ENCODE assay signal across 8 cellular contexts in the genomic region with DNA sequence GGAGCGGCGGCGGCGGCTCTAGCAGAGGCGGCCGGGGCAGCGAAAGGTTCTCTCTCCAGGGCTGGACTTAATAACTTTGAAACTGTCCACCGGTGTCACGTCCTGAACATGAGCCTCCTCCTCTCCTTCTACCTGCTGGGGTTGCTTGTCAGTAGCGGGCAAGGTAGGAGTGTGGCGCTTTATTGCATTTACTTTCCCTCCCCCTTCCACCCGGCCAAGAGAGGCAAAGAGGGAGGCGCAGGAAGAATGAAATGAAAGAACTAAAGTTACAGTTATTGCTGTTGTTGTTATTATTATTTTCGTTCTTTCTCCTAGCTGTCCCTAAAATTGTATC. TPM values are rescaled to one million over a fixed set of nuclear protein-coding genes. Genes with fewer than 3 reads are reported as not detected.
DNase-seq lines count a peak whose midpoint lies in the region; ATAC-seq and TF ChIP-seq lines count a peak whose summit lies in the region.

No MANE protein-coding gene starts in this region.

- H3K27me3 ChIP-seq in iPS DF 6.9 (ENCODE audit: control insufficient read depth, insufficient read depth, low read length), result peaks cover 7% of the 10 kb centered on the region; the same call in 1 of the 2 replicates

- H3K4me3 Mint-ChIP-seq in WTC11, result peak overlapping the region; percentile 74
- peak overlapping the region; percentile 77 to 79 for H3K4me3 Mint-ChIP-seq in stimulated activated naive B cell treated with anti-CD40 and anti-IgM and Interleukin-4, amounts not matched to agents 10 μg/mL and 1 μg/mL and 100 μg/mL, for 72 hours

- H3K36me3 Mint-ChIP-seq in WTC11, result no peaks in the 10 kb centered on the region
- H3K36me3 Mint-ChIP-seq in stimulated activated naive B cell treated with anti-CD40 and anti-IgM and Interleukin-4, amounts not matched to agents 10 μg/mL and 1 μg/mL and 100 μg/mL, for 72 hours, result no peaks in the 10 kb centered on the region

- no peaks in the 10 kb centered on the region; the same call in 1 of the 2 replicates for H3K4me1 ChIP-seq in iPS DF 6.9 (ENCODE audit: control insufficient read depth, insufficient read depth, low read length)

- H3K4me3 ChIP-seq in iPS DF 6.9 (ENCODE audit: low read length), result peak overlapping the region; percentile 71; the same call in 1 of the 2 replicates

- no peaks in the 10 kb centered on the region for H3K9me3 Mint-ChIP-seq in WTC11
- H3K9me3 Mint-ChIP-seq in stimulated activated naive B cell treated with anti-CD40 and anti-IgM and Interleukin-4, amounts not matched to agents 10 μg/mL and 1 μg/mL and 100 μg/mL, for 72 hours, result no peaks in the 10 kb centered on the region

- no peak for TF ChIP-seq CTCF in WTC11 (IDR thresholded peaks at IDR 0.05)

- ATAC-seq in WTC11 (peak; percentile 36), HG03175 (IDR thresholded peaks at IDR 0.05; ENCODE audit: unreplicated experiment) (no peak), HG03159 (IDR thresholded peaks at IDR 0.05; ENCODE audit: unreplicated experiment) (no peak), HG03439 (IDR thresholded peaks at IDR 0.05; ENCODE audit: unreplicated experiment) (no peak)
- ATAC-seq in stimulated activated naive B cell treated with anti-CD40 and anti-IgM and Interleukin-4, amounts not matched to agents 10 μg/mL and 1 μg/mL and 100 μg/mL, for 72 hours (replicated peaks), result peak; percentile 35 to 44

- H3K27me3 Mint-ChIP-seq in WTC11 (ENCODE audit: low read depth), result peaks cover 54% of the 10 kb centered on the region
- peaks cover 7 to 27% of the 10 kb centered on the region in 2 donors for H3K27me3 Mint-ChIP-seq in stimulated activated naive B cell treated with anti-CD40 and anti-IgM and Interleukin-4, amounts not matched to agents 10 μg/mL and 1 μg/mL and 100 μg/mL, for 72 hours

- WGBS in iPS DF 6.9 (ENCODE audit: insufficient coverage, insufficient read length), result no CpG with 5 or more reads among the region's 14 CpGs

- no peak overlapping the region for H3K27ac Mint-ChIP-seq in WTC11
- H3K27ac Mint-ChIP-seq in stimulated activated naive B cell treated with anti-CD40 and anti-IgM and Interleukin-4, amounts not matched to agents 10 μg/mL and 1 μg/mL and 100 μg/mL, for 72 hours, result no peak overlapping the region

- DNase-seq in NCI-H524 treated with DMSO at 0.1 percent for 48 hours (lab: John Stamatoyannopoulos, UW) (peak; percentile 37), NCI-H524 (lab: John Stamatoyannopoulos, UW) (no peak), WTC11 (ENCODE audit: low spot score) (no peak), iPS DF 6.9 (ENCODE audit: low read depth, low spot score) (no peak)
- DNase-seq in stimulated activated naive B cell treated with anti-CD40 and anti-IgM and Interleukin-4, amounts not matched to agents 10 μg/mL and 1 μg/mL and 100 μg/mL, for 72 hours, result no peak

- POLR2A ChIA-PET in WTC11 (lab: Charles Lee), result no interaction called here

- H3K4me1 Mint-ChIP-seq in WTC11, result peaks cover 14% of the 10 kb centered on the region
- H3K4me1 Mint-ChIP-seq in stimulated activated naive B cell treated with anti-CD40 and anti-IgM and Interleukin-4, amounts not matched to agents 10 μg/mL and 1 μg/mL and 100 μg/mL, for 72 hours, result peaks cover 4 to 23% of the 10 kb centered on the region in 2 donors

- H3K27ac ChIP-seq in iPS DF 6.9 (ENCODE audit: low read length), result no peak overlapping the region

- H3K36me3 ChIP-seq in iPS DF 6.9 (ENCODE audit: control insufficient read depth, insufficient read depth, low read length), result no peaks in the 10 kb centered on the region

- no peaks in the 10 kb centered on the region for H3K9me3 ChIP-seq in iPS DF 6.9 (ENCODE audit: control insufficient read depth, insufficient read depth, low read length)

- CTCF ChIA-PET in WTC11 (lab: Charles Lee), result interaction anchor here (1.0 to 1.7 kb wide), 6 partner anchors 8 to 259 kb away, joined by 3 to 12 read pairs (median 6); no protein-coding TSS in a partner anchor

TF ChIP-seq in WTC11, 78 proteins besides CTCF, POLR2A, EP300 and RAD21 (continues in another document):
- TF ChIP-seq, protein P1, sequence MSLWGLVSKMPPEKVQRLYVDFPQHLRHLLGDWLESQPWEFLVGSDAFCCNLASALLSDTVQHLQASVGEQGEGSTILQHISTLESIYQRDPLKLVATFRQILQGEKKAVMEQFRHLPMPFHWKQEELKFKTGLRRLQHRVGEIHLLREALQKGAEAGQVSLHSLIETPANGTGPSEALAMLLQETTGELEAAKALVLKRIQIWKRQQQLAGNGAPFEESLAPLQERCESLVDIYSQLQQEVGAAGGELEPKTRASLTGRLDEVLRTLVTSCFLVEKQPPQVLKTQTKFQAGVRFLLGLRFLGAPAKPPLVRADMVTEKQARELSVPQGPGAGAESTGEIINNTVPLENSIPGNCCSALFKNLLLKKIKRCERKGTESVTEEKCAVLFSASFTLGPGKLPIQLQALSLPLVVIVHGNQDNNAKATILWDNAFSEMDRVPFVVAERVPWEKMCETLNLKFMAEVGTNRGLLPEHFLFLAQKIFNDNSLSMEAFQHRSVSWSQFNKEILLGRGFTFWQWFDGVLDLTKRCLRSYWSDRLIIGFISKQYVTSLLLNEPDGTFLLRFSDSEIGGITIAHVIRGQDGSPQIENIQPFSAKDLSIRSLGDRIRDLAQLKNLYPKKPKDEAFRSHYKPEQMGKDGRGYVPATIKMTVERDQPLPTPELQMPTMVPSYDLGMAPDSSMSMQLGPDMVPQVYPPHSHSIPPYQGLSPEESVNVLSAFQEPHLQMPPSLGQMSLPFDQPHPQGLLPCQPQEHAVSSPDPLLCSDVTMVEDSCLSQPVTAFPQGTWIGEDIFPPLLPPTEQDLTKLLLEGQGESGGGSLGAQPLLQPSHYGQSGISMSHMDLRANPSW (CRISPR knock-in tag; conservative IDR thresholded peaks at IDR 0.05; ENCODE audit: low read depth), result no peak
- TF ChIP-seq, protein P2, sequence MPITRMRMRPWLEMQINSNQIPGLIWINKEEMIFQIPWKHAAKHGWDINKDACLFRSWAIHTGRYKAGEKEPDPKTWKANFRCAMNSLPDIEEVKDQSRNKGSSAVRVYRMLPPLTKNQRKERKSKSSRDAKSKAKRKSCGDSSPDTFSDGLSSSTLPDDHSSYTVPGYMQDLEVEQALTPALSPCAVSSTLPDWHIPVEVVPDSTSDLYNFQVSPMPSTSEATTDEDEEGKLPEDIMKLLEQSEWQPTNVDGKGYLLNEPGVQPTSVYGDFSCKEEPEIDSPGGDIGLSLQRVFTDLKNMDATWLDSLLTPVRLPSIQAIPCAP (CRISPR knock-in tag; IDR thresholded peaks at IDR 0.05), result no peak
- no peak for TF ChIP-seq ZNF232 (CRISPR knock-in tag; IDR thresholded peaks at IDR 0.05)
- TF ChIP-seq EMX1 (CRISPR knock-in tag; IDR thresholded peaks at IDR 0.05), result no peak
- TF ChIP-seq, protein P3, sequence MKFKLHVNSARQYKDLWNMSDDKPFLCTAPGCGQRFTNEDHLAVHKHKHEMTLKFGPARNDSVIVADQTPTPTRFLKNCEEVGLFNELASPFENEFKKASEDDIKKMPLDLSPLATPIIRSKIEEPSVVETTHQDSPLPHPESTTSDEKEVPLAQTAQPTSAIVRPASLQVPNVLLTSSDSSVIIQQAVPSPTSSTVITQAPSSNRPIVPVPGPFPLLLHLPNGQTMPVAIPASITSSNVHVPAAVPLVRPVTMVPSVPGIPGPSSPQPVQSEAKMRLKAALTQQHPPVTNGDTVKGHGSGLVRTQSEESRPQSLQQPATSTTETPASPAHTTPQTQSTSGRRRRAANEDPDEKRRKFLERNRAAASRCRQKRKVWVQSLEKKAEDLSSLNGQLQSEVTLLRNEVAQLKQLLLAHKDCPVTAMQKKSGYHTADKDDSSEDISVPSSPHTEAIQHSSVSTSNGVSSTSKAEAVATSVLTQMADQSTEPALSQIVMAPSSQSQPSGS (CRISPR knock-in tag; IDR thresholded peaks at IDR 0.05; ENCODE audit: borderline replicate concordance, low read depth), result no peak
- TF ChIP-seq, protein P4, sequence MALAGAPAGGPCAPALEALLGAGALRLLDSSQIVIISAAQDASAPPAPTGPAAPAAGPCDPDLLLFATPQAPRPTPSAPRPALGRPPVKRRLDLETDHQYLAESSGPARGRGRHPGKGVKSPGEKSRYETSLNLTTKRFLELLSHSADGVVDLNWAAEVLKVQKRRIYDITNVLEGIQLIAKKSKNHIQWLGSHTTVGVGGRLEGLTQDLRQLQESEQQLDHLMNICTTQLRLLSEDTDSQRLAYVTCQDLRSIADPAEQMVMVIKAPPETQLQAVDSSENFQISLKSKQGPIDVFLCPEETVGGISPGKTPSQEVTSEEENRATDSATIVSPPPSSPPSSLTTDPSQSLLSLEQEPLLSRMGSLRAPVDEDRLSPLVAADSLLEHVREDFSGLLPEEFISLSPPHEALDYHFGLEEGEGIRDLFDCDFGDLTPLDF (CRISPR knock-in tag; IDR thresholded peaks at IDR 0.05), result no peak
- TF ChIP-seq, protein P5, sequence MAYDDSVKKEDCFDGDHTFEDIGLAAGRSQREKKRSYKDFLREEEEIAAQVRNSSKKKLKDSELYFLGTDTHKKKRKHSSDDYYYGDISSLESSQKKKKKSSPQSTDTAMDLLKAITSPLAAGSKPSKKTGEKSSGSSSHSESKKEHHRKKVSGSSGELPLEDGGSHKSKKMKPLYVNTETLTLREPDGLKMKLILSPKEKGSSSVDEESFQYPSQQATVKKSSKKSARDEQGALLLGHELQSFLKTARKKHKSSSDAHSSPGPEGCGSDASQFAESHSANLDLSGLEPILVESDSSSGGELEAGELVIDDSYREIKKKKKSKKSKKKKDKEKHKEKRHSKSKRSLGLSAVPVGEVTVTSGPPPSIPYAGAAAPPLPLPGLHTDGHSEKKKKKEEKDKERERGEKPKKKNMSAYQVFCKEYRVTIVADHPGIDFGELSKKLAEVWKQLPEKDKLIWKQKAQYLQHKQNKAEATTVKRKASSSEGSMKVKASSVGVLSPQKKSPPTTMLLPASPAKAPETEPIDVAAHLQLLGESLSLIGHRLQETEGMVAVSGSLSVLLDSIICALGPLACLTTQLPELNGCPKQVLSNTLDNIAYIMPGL (CRISPR knock-in tag; IDR thresholded peaks at IDR 0.05), result no peak
- TF ChIP-seq, protein P6, sequence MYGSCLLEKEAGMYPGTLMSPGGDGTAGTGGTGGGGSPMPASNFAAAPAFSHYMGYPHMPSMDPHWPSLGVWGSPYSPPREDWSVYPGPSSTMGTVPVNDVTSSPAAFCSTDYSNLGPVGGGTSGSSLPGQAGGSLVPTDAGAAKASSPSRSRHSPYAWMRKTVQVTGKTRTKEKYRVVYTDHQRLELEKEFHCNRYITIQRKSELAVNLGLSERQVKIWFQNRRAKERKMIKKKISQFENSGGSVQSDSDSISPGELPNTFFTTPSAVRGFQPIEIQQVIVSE (CRISPR knock-in tag; IDR thresholded peaks at IDR 0.05; ENCODE audit: borderline replicate concordance), result no peak
- TF ChIP-seq ZNF396 (CRISPR knock-in tag; IDR thresholded peaks at IDR 0.05; ENCODE audit: borderline replicate concordance), result no peak
- TF ChIP-seq TCF7 (CRISPR knock-in tag; IDR thresholded peaks at IDR 0.05; ENCODE audit: low read depth), result no peak
- TF ChIP-seq IRF2 (CRISPR knock-in tag; IDR thresholded peaks at IDR 0.05; ENCODE audit: borderline replicate concordance, low read depth), result no peak
- TF ChIP-seq ZNF423 (CRISPR knock-in tag; IDR thresholded peaks at IDR 0.05), result no peak

RNA-seq across cellular contexts. Expression of a gene that starts 0.2 kb away (rescaled TPM):
- 0.64 to 1.6 TPM (median 0.94 TPM) in 3 replicates for total RNA-seq in WTC11 (2021)

Comparison
In these comparisons a context has a peak if more than half of its experiments do, and no peak if none do; other contexts are left out.
1. ATAC-seq: peak in WTC11 (single experiment) and stimulated activated naive B cell treated with anti-CD40 and anti-IgM and Interleukin-4, amounts not matched to agents 10 μg/mL and 1 μg/mL and 100 μg/mL, for 72 hours (2 of 2); none in HG03175 (single experiment), HG03159 (single experiment) and HG03439 (single experiment).